ENCODE assay signal across 16 cellular contexts in genomic region chr1:182453619-182454018, GRCh38. TPM values are rescaled to one million over a fixed set of nuclear protein-coding genes. Genes with fewer than 3 reads are reported as not detected.
DNase-seq lines count a peak whose midpoint lies in the region; ATAC-seq and TF ChIP-seq lines count a peak whose summit lies in the region.
"Had no signal": no experiment of that assay in that cellular context is flagged by ENCODE, and none has a peak within 500 bp of the region (broad histone marks: within the 10 kb centered on the region; RNA-seq: fewer than 3 reads in every experiment).

No MANE protein-coding gene starts in this region.

- no peak overlapping the region for H2AFZ ChIP-seq in GM23248
- H2AFZ ChIP-seq in OCI-LY3 (ENCODE audit: low read depth, low read length) = peak overlapping the region; percentile 24; the same call in 1 of the 2 replicates

- no peak for TF ChIP-seq CTCF in OCI-LY3 (IDR thresholded peaks at IDR 0.05; ENCODE audit: low read depth, low read length)

- H3K9me2 ChIP-seq in GM23248 (ENCODE audit: insufficient read depth) = no peaks in the 10 kb centered on the region

- no peaks in the 10 kb centered on the region for H3F3A ChIP-seq in GM23248 (ENCODE audit: insufficient read depth)

- no peak overlapping the region for H3K27ac ChIP-seq in GM23248
- no peak overlapping the region for H3K27ac ChIP-seq in OCI-LY3 (ENCODE audit: low read length)
- H3K27ac ChIP-seq: BLaER1 had no signal

- H3K4me2 ChIP-seq in GM23248 (ENCODE audit: unreplicated experiment) (no peak overlapping the region), OCI-LY3 (ENCODE audit: low read length) (no peak overlapping the region)
- H3K4me2 ChIP-seq: BLaER1 had no signal

- H3K27me3 ChIP-seq in GM23248 (replicated peaks; ENCODE audit: insufficient read depth) = peaks cover 18% of the 10 kb centered on the region
- peaks cover 6% of the 10 kb centered on the region; the same call in 1 of the 2 replicates for H3K27me3 ChIP-seq in OCI-LY3 (ENCODE audit: low read depth, low read length)
- no peaks in the 10 kb centered on the region for H3K27me3 ChIP-seq in HAP-1 (ENCODE audit: low read depth)
- H3K27me3 ChIP-seq: BLaER1 had no signal

- H4K20me1 ChIP-seq in GM23248 (ENCODE audit: insufficient read depth) (no peaks in the 10 kb centered on the region), OCI-LY3 (ENCODE audit: insufficient read depth, low read length) (no peaks in the 10 kb centered on the region)
- H4K20me1 ChIP-seq: BLaER1 had no signal

- 12 to 13% methylated on average over 7 of the region's 7 CpGs for WGBS in GM23248 (ENCODE audit: low coverage in 1 of 2, low lambda C conversion rate in 2 of 2, missing lambda C conversion rate in 2 of 2), 2 experiments

- no peaks in the 10 kb centered on the region for H3K36me3 ChIP-seq in GM23248 (ENCODE audit: low read depth)
- H3K36me3 ChIP-seq in OCI-LY3 (replicated peaks; ENCODE audit: low read depth, low read length) = no peaks in the 10 kb centered on the region
- H3K36me3 ChIP-seq in HAP-1 (replicated peaks) = no peaks in the 10 kb centered on the region
- H3K36me3 ChIP-seq: BLaER1 had no signal

- H3K4me1 ChIP-seq in GM23248 (ENCODE audit: insufficient read depth) (no peaks in the 10 kb centered on the region), OCI-LY3 (ENCODE audit: low read length) (peaks cover under 1% of the 10 kb centered on the region; the same call in 1 of the 2 replicates), HAP-1 (no peaks in the 10 kb centered on the region)
- H3K4me1 ChIP-seq: BLaER1 had no signal

- H3K9ac ChIP-seq in GM23248 (no peak overlapping the region), OCI-LY3 (ENCODE audit: low read length) (no peak overlapping the region)
- H3K9ac ChIP-seq: BLaER1 had no signal

- ATAC-seq in left lobe of liver = peak; percentile 70

- no peaks in the 10 kb centered on the region for H3K79me2 ChIP-seq in GM23248 (ENCODE audit: insufficient read depth)
- no peaks in the 10 kb centered on the region for H3K79me2 ChIP-seq in OCI-LY3 (ENCODE audit: low read length)

- DNase-seq in NCI-H345 (lab: John Stamatoyannopoulos, UW) (peak; percentile 2), NCI-H345 treated with DMSO at 0.1 percent for 48 hours (lab: John Stamatoyannopoulos, UW; ENCODE audit: unreplicated experiment) (no peak), GM23248 (peak; percentile 12), left lobe of liver (ENCODE audit: low spot score) (no peak), D341Med (ENCODE audit: low spot score) (no peak), HAP-1 (ENCODE audit: low spot score in 2 of 2) (no peak)
- DNase-seq: 8988T; CD4-positive, alpha-beta memory T cell; GOT3; H7 had no signal

- H3K4me3 ChIP-seq in GM23248 = no peak overlapping the region
- H3K4me3 ChIP-seq in OCI-LY3 (ENCODE audit: low read length) = no peak overlapping the region
- no peak overlapping the region for H3K4me3 ChIP-seq in HAP-1
- H3K4me3 ChIP-seq: BLaER1 had no signal

- H3K9me3 ChIP-seq in GM23248 (ENCODE audit: low read depth) (no peaks in the 10 kb centered on the region), OCI-LY3 (ENCODE audit: insufficient read depth, low read length) (no peaks in the 10 kb centered on the region), HAP-1 (no peaks in the 10 kb centered on the region)
- H3K9me3 ChIP-seq: BLaER1 had no signal

- in situ Hi-C loops in GM23248 (cut with MboI) (no loop called here), HAP-1 (cut with MboI; ENCODE audit: low sequenced_read_pairs) (no loop called here)

RNA-seq across cellular contexts. Expression of gene RGSL1, which starts 3.7 kb away (rescaled TPM):
- total RNA-seq in GM23248 (2014; rRNA removed; shearing (Covaris generic)) = not detected in 2 replicates
- polyA plus RNA-seq in GM23248 (2016; fragmentation: Nextera tagmentation; extraction: Ambion mirVana) = not detected in 2 replicates
- total RNA-seq in left lobe of liver = not detected
- total RNA-seq: A673; CD4-positive, alpha-beta memory T cell; H7 had no signal
- polyA plus RNA-seq: AG04450, CD14-positive monocyte, IgD-negative memory B cell had no signal

RNA-seq across cellular contexts. Expression of gene TEDDM1, which starts 53.2 kb away (rescaled TPM):
- total RNA-seq in GM23248 (2014; rRNA removed; shearing (Covaris generic)) = not detected in 2 replicates
- polyA plus RNA-seq in GM23248 (2016; fragmentation: Nextera tagmentation; extraction: Ambion mirVana) = not detected in 2 replicates
- total RNA-seq in left lobe of liver = not detected
- total RNA-seq: A673; CD4-positive, alpha-beta memory T cell; H7 had no signal
- polyA plus RNA-seq: AG04450; CD4-positive, alpha-beta memory T cell had no signal

Comparison
In these comparisons a context has a peak if more than half of its experiments do, and no peak if none do; other contexts are left out.
1. DNase-seq: peak in NCI-H345 (single experiment) and GM23248 (single experiment); none in NCI-H345 treated with DMSO at 0.1 percent for 48 hours (single experiment), left lobe of liver (single experiment), D341Med (single experiment) and HAP-1 (0 of 2).